Comparison of ENCODE assay signal across 1 cellular context in the genomic region with DNA sequence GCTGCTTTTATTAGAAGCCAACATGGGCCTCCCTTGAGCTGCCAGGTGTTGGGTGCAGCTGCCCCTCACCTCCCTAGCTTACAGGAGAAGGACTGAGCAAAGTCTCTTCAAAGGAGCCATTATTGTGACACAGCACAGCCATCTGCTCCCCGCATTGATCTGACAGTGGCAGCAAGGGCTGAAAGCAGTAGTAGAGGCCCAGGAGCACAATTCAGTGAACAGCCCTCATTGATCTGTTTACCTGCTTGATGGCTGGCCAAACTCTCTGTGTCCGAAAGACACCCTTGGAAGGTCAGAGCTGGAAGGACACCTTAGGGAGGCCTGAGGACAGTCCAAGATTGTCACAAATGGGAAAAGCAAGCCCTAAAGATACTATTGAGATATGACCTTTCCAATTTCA.
TF ChIP-seq lines count a peak whose summit lies in the region.

No MANE protein-coding gene starts in this region.

TF ChIP-seq in HepG2, 621 proteins besides CTCF, POLR2A, EP300 and RAD21 (continued from another document):
- TF ChIP-seq, protein P1, sequence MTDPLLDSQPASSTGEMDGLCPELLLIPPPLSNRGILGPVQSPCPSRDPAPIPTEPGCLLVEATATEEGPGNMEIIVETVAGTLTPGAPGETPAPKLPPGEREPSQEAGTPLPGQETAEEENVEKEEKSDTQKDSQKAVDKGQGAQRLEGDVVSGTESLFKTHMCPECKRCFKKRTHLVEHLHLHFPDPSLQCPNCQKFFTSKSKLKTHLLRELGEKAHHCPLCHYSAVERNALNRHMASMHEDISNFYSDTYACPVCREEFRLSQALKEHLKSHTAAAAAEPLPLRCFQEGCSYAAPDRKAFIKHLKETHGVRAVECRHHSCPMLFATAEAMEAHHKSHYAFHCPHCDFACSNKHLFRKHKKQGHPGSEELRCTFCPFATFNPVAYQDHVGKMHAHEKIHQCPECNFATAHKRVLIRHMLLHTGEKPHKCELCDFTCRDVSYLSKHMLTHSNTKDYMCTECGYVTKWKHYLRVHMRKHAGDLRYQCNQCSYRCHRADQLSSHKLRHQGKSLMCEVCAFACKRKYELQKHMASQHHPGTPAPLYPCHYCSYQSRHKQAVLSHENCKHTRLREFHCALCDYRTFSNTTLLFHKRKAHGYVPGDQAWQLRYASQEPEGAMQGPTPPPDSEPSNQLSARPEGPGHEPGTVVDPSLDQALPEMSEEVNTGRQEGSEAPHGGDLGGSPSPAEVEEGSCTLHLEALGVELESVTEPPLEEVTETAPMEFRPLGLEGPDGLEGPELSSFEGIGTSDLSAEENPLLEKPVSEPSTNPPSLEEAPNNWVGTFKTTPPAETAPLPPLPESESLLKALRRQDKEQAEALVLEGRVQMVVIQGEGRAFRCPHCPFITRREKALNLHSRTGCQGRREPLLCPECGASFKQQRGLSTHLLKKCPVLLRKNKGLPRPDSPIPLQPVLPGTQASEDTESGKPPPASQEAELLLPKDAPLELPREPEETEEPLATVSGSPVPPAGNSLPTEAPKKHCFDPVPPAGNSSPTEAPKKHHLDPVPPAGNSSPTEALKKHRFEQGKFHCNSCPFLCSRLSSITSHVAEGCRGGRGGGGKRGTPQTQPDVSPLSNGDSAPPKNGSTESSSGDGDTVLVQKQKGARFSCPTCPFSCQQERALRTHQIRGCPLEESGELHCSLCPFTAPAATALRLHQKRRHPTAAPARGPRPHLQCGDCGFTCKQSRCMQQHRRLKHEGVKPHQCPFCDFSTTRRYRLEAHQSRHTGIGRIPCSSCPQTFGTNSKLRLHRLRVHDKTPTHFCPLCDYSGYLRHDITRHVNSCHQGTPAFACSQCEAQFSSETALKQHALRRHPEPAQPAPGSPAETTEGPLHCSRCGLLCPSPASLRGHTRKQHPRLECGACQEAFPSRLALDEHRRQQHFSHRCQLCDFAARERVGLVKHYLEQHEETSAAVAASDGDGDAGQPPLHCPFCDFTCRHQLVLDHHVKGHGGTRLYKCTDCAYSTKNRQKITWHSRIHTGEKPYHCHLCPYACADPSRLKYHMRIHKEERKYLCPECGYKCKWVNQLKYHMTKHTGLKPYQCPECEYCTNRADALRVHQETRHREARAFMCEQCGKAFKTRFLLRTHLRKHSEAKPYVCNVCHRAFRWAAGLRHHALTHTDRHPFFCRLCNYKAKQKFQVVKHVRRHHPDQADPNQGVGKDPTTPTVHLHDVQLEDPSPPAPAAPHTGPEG (CRISPR knock-in tag; IDR thresholded peaks at IDR 0.05), result no peak
- TF ChIP-seq REPIN1 (CRISPR knock-in tag; IDR thresholded peaks at IDR 0.05; ENCODE audit: borderline replicate concordance, low read depth), result no peak
- no peak for TF ChIP-seq MAZ (IDR thresholded peaks at IDR 0.05; ENCODE audit: borderline replicate concordance, low read depth, low read length)
- no peak for TF ChIP-seq MAZ (CRISPR knock-in tag; IDR thresholded peaks at IDR 0.05; ENCODE audit: low read depth)
- TF ChIP-seq REL (CRISPR knock-in tag; conservative IDR thresholded peaks at IDR 0.05), result no peak
- no peak for TF ChIP-seq TCF7L2 (IDR thresholded peaks at IDR 0.05; ENCODE audit: low read depth, low read length)
- no peak for TF ChIP-seq NFIC (IDR thresholded peaks at IDR 0.05; ENCODE audit: low read length)
- TF ChIP-seq ZNF605 (CRISPR knock-in tag; IDR thresholded peaks at IDR 0.05), result no peak
- no peak for TF ChIP-seq ZNF850 (CRISPR knock-in tag; conservative IDR thresholded peaks at IDR 0.05)
- TF ChIP-seq ZBED4 (CRISPR knock-in tag; IDR thresholded peaks at IDR 0.05; ENCODE audit: borderline replicate concordance), result no peak
- no peak for TF ChIP-seq CHCHD3 (CRISPR knock-in tag; IDR thresholded peaks at IDR 0.05)
- TF ChIP-seq NCOA1 (CRISPR knock-in tag; IDR thresholded peaks at IDR 0.05), result no peak
- no peak for TF ChIP-seq HMG20B (CRISPR knock-in tag; conservative IDR thresholded peaks at IDR 0.05)
- TF ChIP-seq REXO4 (CRISPR knock-in tag; IDR thresholded peaks at IDR 0.05; ENCODE audit: borderline replicate concordance), result no peak
